13 cellular contexts compared by ENCODE assay signal in the genomic region with DNA sequence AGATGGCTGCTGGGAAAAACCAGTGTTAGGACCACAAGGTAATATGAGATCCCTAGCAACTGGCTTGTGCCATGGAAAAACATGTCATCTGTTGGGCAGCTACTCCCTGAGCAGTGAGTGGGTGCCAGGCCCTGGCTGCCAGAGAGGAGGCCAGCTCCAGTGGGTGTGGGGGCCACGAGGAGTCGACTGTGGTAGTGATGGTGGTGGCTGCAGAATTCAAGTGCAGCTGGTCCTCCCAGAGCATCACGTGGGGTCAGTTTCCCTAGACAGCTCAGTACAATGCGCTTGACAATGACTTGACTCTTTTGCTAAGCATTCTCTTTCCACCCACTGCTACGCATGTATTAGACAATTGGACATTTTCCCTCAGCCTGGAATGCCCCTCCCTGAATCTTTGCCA. TPM values are rescaled to one million over a fixed set of nuclear protein-coding genes. Genes with fewer than 3 reads are reported as not detected.
DNase-seq lines count a peak whose midpoint lies in the region; ATAC-seq, FAIRE-seq and TF ChIP-seq lines count a peak whose summit lies in the region.
"Had no signal": no experiment of that assay in that cellular context is flagged by ENCODE, and none has a peak within 500 bp of the region (broad histone marks: within the 10 kb centered on the region; RNA-seq: fewer than 3 reads in every experiment).

No MANE protein-coding gene starts in this region.

- no peaks in the 10 kb centered on the region for H3K9me3 ChIP-seq in SJCRH30 (replicated peaks)
- H3K9me3 ChIP-seq in heart right ventricle, result no peaks in the 10 kb centered on the region
- H3K9me3 ChIP-seq in skeletal muscle tissue (ENCODE audit: control insufficient read depth in 3 of 3, low read length in 3 of 3), result no peaks in the 10 kb centered on the region
- H3K9me3 ChIP-seq: lower lobe of right lung had no signal

- H3K4me3 Mint-ChIP-seq in T-helper 1 cell treated with Interleukin-12 subunit alpha and Interleukin-12 subunit beta and Interleukin-4 antibody, amounts not matched to agents 30 μg/mL and 1 μg/mL, for 36 hours, result no peak overlapping the region

- TF ChIP-seq CTCF in heart right ventricle (IDR thresholded peaks at IDR 0.05), result no peak

- TF ChIP-seq POLR2A in H54 (IDR thresholded peaks at IDR 0.05; ENCODE audit: low read depth, low read length), result no peak

- peak overlapping the region in 1 of 3 donors; percentile 11 for H3K9ac ChIP-seq in skeletal muscle tissue (ENCODE audit: low read depth in 1 of 3, low read length in 3 of 3)

- no peaks in the 10 kb centered on the region for H3K9me3 Mint-ChIP-seq in T-helper 1 cell treated with Interleukin-12 subunit alpha and Interleukin-12 subunit beta and Interleukin-4 antibody, amounts not matched to agents 30 μg/mL and 1 μg/mL, for 36 hours

- no peak for DNase-seq in T-helper 1 cell
- peak; percentile 25 to 54 for DNase-seq in SJCRH30
- DNase-seq in heart right ventricle, result peak; percentile 16 to 51
- no peak for DNase-seq in H54 (ENCODE audit: insufficient read length, low spot score)
- DNase-seq: lower lobe of right lung, NCI-H1694, PC-3 had no signal

- peaks cover 15% of the 10 kb centered on the region for H3K4me1 ChIP-seq in SJCRH30
- peaks cover 0 to 39% (median 12%) of the 10 kb centered on the region in 9 donors for H3K4me1 ChIP-seq in heart right ventricle
- H3K4me1 ChIP-seq in skeletal muscle tissue (ENCODE audit: control insufficient read depth in 3 of 3, insufficient read depth in 3 of 3, low read length in 3 of 3), result peaks cover 14 to 28% (median 22%) of the 10 kb centered on the region in 3 donors

- intact Hi-C loops in heart right ventricle (cut with DNase I), result no loop called here

- no peaks in the 10 kb centered on the region for H3K27me3 Mint-ChIP-seq in T-helper 1 cell treated with Interleukin-12 subunit alpha and Interleukin-12 subunit beta and Interleukin-4 antibody, amounts not matched to agents 30 μg/mL and 1 μg/mL, for 36 hours (ENCODE audit: low read depth)

- peaks cover 41% of the 10 kb centered on the region for H3K4me1 Mint-ChIP-seq in T-helper 1 cell treated with Interleukin-12 subunit alpha and Interleukin-12 subunit beta and Interleukin-4 antibody, amounts not matched to agents 30 μg/mL and 1 μg/mL, for 36 hours (ENCODE audit: low read depth)

- WGBS in heart right ventricle, 2 donors, result 73 to 86% methylated on average over 5 of the region's 5 CpGs

- H3K27ac ChIP-seq in SJCRH30 (no peak overlapping the region), heart right ventricle (peak overlapping the region in 2 of 10 donors; percentile 5 to 46), skeletal muscle tissue (ENCODE audit: low read depth, low read length) (peak overlapping the region; percentile 86)
- H3K27ac ChIP-seq: lower lobe of right lung had no signal

- H3K36me3 ChIP-seq in SJCRH30, result no peaks in the 10 kb centered on the region
- H3K36me3 ChIP-seq in heart right ventricle, result no peaks in the 10 kb centered on the region
- H3K36me3 ChIP-seq in skeletal muscle tissue (ENCODE audit: control insufficient read depth in 3 of 3, insufficient read depth in 3 of 3, low read length in 3 of 3), result no peaks in the 10 kb centered on the region
- H3K36me3 ChIP-seq: lower lobe of right lung had no signal

- H3K27me3 ChIP-seq in SJCRH30, result no peaks in the 10 kb centered on the region
- no peaks in the 10 kb centered on the region for H3K27me3 ChIP-seq in heart right ventricle
- H3K27me3 ChIP-seq in skeletal muscle tissue (ENCODE audit: control insufficient read depth in 3 of 3, insufficient read depth in 3 of 3, low read length in 3 of 3), result no peaks in the 10 kb centered on the region
- H3K27me3 ChIP-seq: dorsolateral prefrontal cortex had no signal

- H3K4me3 ChIP-seq in SJCRH30, result no peak overlapping the region
- H3K4me3 ChIP-seq in heart right ventricle, result no peak overlapping the region
- H3K4me3 ChIP-seq in skeletal muscle tissue (ENCODE audit: low read length in 3 of 3), result peak overlapping the region; percentile 31 to 48 (median 37)
- H3K4me3 ChIP-seq: lower lobe of right lung had no signal

- ATAC-seq in heart right ventricle (peak in 6 of 8 donors; percentile 56 to 86 (median 76)), GM19397 (IDR thresholded peaks at IDR 0.05; ENCODE audit: unreplicated experiment) (no peak), GM21825 (IDR thresholded peaks at IDR 0.05; ENCODE audit: unreplicated experiment) (no peak)
- ATAC-seq: lower lobe of right lung, PC-3 had no signal

- H3K27ac Mint-ChIP-seq in T-helper 1 cell treated with Interleukin-12 subunit alpha and Interleukin-12 subunit beta and Interleukin-4 antibody, amounts not matched to agents 30 μg/mL and 1 μg/mL, for 36 hours, result peak overlapping the region; percentile 90

- H3K36me3 Mint-ChIP-seq in T-helper 1 cell treated with Interleukin-12 subunit alpha and Interleukin-12 subunit beta and Interleukin-4 antibody, amounts not matched to agents 30 μg/mL and 1 μg/mL, for 36 hours (ENCODE audit: low read depth), result no peaks in the 10 kb centered on the region

- no peak for FAIRE-seq in H54 (lab: Jason Lieb, UNC)

RNA-seq across cellular contexts. Expression of a gene that starts 14.5 kb away (rescaled TPM):
- 335 and 336 TPM in 2 replicates for total RNA-seq in SJCRH30 (2014; rRNA removed; shearing (Covaris generic))
- total RNA-seq in heart right ventricle (100 to 1,000 TPM; 139 to 259 (median 174) TPM), skeletal muscle tissue (71.5 TPM)
- polyA plus RNA-seq in heart right ventricle, result 100 to 1,000 TPM in 1 of 2 donors, 10 to 100 TPM in 1; 68.7 to 137 TPM

RNA-seq across cellular contexts. Expression of a gene that starts 36.6 kb away (rescaled TPM):
- 0.32 TPM in 1 of 2 replicates, not detected in the other for total RNA-seq in SJCRH30 (2014; rRNA removed; shearing (Covaris generic))
- total RNA-seq in heart right ventricle (1 to 10 TPM in 7 of 10 donors, not detected in 3; 2.9 to 4.6 (median 3.8) TPM), skeletal muscle tissue (not detected)
- polyA plus RNA-seq in heart right ventricle, result under 1 TPM in 1 of 2 donors, not detected in 1; 0.58 TPM
- total RNA-seq: A673, dorsolateral prefrontal cortex, lower lobe of right lung, PC-3 had no signal

Comparison
In these comparisons a context has a peak if more than half of its experiments do, and no peak if none do; other contexts are left out.
1. DNase-seq: peak in SJCRH30 (2 of 2) and heart right ventricle (2 of 2); none in T-helper 1 cell (0 of 5) and H54 (single experiment).
2. H3K4me3 ChIP-seq: peak in skeletal muscle tissue (3 of 3); none in SJCRH30 (single experiment) and heart right ventricle (0 of 10).
3. ATAC-seq: peak in heart right ventricle (6 of 8); none in GM19397 (single experiment) and GM21825 (single experiment).